Comparison of ENCODE assay signal across 30 cellular contexts in the genomic region with DNA sequence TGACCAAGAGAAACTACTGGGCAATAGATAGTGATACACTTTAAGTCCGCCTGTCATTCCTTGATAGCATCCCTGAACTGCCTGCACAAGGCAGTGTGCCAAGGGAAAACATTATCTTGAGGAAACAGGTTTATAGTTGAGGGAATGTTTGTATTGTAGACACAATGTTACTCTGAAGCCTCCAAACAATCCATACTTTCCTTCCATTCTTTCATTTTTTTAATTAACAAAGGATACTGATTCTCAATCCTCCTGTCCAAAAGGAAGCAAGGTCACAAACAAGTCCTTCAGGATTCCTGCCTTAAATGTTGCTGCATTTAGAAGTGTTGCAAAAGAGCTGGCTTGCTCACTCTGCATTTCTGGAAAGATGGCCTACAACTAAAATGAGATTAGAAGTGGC.
A peak's percentile ranks its signal among the peaks of the same experiment; 100 is the strongest.
DNase-seq lines count a peak whose midpoint lies in the region; ATAC-seq and TF ChIP-seq lines count a peak whose summit lies in the region.
"Had no signal": no experiment of that assay in that cellular context is flagged by ENCODE, and none has a peak within 500 bp of the region (broad histone marks: within the 10 kb centered on the region; RNA-seq: fewer than 3 reads in every experiment).

No MANE protein-coding gene starts in this region.

- H3K27me3 ChIP-seq in adrenal gland (no peaks in the 10 kb centered on the region), right cardiac atrium (ENCODE audit: control insufficient read depth, insufficient read depth) (no peaks in the 10 kb centered on the region)
- H3K27me3 ChIP-seq: BLaER1 treated with 17β-estradiol and CSF1 and Interleukin-3, amounts not matched to agents 10 nM and 100 nM; uterus had no signal

- peak; percentile 69 to 79 for ATAC-seq in right cardiac atrium
- peak; percentile 29 for ATAC-seq in sciatic nerve
- ATAC-seq: naive thymus-derived CD8-positive, alpha-beta T cell had no signal

- no peak for TF ChIP-seq POLR2A in adrenal gland (IDR thresholded peaks at IDR 0.05)
- no peak for TF ChIP-seq POLR2A in erythroblast (IDR thresholded peaks at IDR 0.05; ENCODE audit: low read length)

- DNase-seq in adrenal gland (peak in 6 of 7 donors; percentile 30 to 70 (median 52)), erythroblast (lab: John Stamatoyannopoulos, UW) (peak; percentile 4 to 20), right cardiac atrium (no peak), sciatic nerve (ENCODE audit: low spot score) (no peak), GM19240 (ENCODE audit: insufficient read length, low spot score) (no peak), NCI-H2171 (lab: John Stamatoyannopoulos, UW) (no peak), NCI-H2196 (lab: John Stamatoyannopoulos, UW; ENCODE audit: unreplicated experiment) (no peak), HuH-7.5 (ENCODE audit: low spot score) (no peak)
- DNase-seq: activated CD4-positive, alpha-beta memory T cell treated with anti-CD3 and anti-CD28 coated beads for 36 hours; activated CD4-positive, CD25-positive, alpha-beta regulatory T cell treated with anti-CD3 and anti-CD28 coated beads, Interleukin-2, amount 50 U/mL, for 72 hours; activated CD8-positive, alpha-beta memory T cell treated with anti-CD3 and anti-CD28 coated beads, Interleukin-2, amount 50 U/mL, for 4 hours; activated naive CD4-positive, alpha-beta T cell treated with anti-CD3 and anti-CD28 coated beads, Interleukin-2, amount 50 U/mL, for 16 hours; anterior cingulate cortex; caudate nucleus; DMS79; GDM1; H7; KBM-7; kidney glomerular epithelial cell; MM.1S; naive thymus-derived CD8-positive, alpha-beta T cell; NCI-H1417; NCI-H2081 treated with DMSO at 0.1 percent for 48 hours; NCI-H446 treated with DMSO at 0.1 percent for 48 hours; NCI-H82; retina; RPMI8226; stimulated activated CD4-positive, alpha-beta T cell treated with anti-CD3 and anti-CD28 coated beads, Interleukin-2, amount 100 ng/mL, for 48 hours; uterus had no signal

- no peak for TF ChIP-seq CTCF in adrenal gland (IDR thresholded peaks at IDR 0.05)

- intact Hi-C loops in adrenal gland (cut with DNase I) (no loop called here), right cardiac atrium (cut with DNase I) (no loop called here), sciatic nerve (cut with DNase I) (no loop called here)

- peak overlapping the region in 1 of 5 donors; percentile 56 for H3K27ac ChIP-seq in adrenal gland
- peak overlapping the region; percentile 62 for H3K27ac ChIP-seq in right cardiac atrium (ENCODE audit: low read length)
- H3K27ac ChIP-seq: BLaER1 treated with 17β-estradiol and CSF1 and Interleukin-3, amounts not matched to agents 10 nM and 100 nM had no signal

- H3K4me1 ChIP-seq in adrenal gland (replicated peaks in 1 of 2) (peaks cover 0 to 11% of the 10 kb centered on the region in 2 donors), right cardiac atrium (ENCODE audit: control insufficient read depth, insufficient read depth, low read length) (peaks cover 2% of the 10 kb centered on the region)
- H3K4me1 ChIP-seq: BLaER1 treated with 17β-estradiol and CSF1 and Interleukin-3, amounts not matched to agents 10 nM and 100 nM had no signal

- H3K9me3 ChIP-seq in adrenal gland (replicated peaks in 1 of 3), result no peaks in the 10 kb centered on the region
- H3K9me3 ChIP-seq in right cardiac atrium (ENCODE audit: control insufficient read depth, low read length), result no peaks in the 10 kb centered on the region
- H3K9me3 ChIP-seq: BLaER1 treated with 17β-estradiol and CSF1 and Interleukin-3, amounts not matched to agents 10 nM and 100 nM; uterus had no signal

- no peaks in the 10 kb centered on the region for H3K36me3 ChIP-seq in adrenal gland (replicated peaks in 1 of 2)
- H3K36me3 ChIP-seq: BLaER1 treated with 17β-estradiol and CSF1 and Interleukin-3, amounts not matched to agents 10 nM and 100 nM; uterus had no signal

- 59 to 83% (median 66%) methylated on average over 1 of the region's 1 CpG for WGBS in adrenal gland, 4 donors
- 53% methylated on average over 1 of the region's 1 CpG for WGBS in right cardiac atrium

- H3K4me3 ChIP-seq in adrenal gland (no peak overlapping the region), right cardiac atrium (ENCODE audit: low read length) (no peak overlapping the region)
- H3K4me3 ChIP-seq: BLaER1 treated with 17β-estradiol and CSF1 and Interleukin-3, amounts not matched to agents 10 nM and 100 nM; uterus had no signal

Comparison
In these comparisons a context has a peak if more than half of its experiments do, and no peak if none do; other contexts are left out.
1. DNase-seq: peak in adrenal gland (6 of 7) and erythroblast (2 of 2); none in right cardiac atrium (0 of 3), sciatic nerve (single experiment), GM19240 (single experiment), NCI-H2171 (single experiment), NCI-H2196 (single experiment) and HuH-7.5 (single experiment).